In genomic region chr1:93255222-93256079, GRCh38 we compare ENCODE assay signal across 13 cellular contexts.
DNase-seq lines count a peak whose midpoint lies in the region; ATAC-seq and TF ChIP-seq lines count a peak whose summit lies in the region.
"Had no signal": no experiment of that assay in that cellular context is flagged by ENCODE, and none has a peak within 500 bp of the region (broad histone marks: within the 10 kb centered on the region; RNA-seq: fewer than 3 reads in every experiment).

No MANE protein-coding gene starts in this region.

- ATAC-seq in gastrocnemius medialis = no peak
- ATAC-seq: mucosa of descending colon; stimulated activated memory B cell treated with anti-CD40 and anti-IgM and Interleukin-4, amounts not matched to agents 10 μg/mL and 1 μg/mL and 100 μg/mL, for 72 hours had no signal

- intact Hi-C loops in esophagus muscularis mucosa (cut with DNase I) (no loop called here), gastrocnemius medialis (cut with DNase I; ENCODE audit: low total_unique reads) (no loop called here)

- DNase-seq in AG08396 (ENCODE audit: low spot score) (peak; percentile 69), HS-27A (ENCODE audit: low read depth) (peak; percentile 82), astrocyte of the cerebellum (ENCODE audit: low read depth) (peak; percentile 45), iris pigment epithelial cell (ENCODE audit: low read depth) (peak; percentile 89), NCI-H526 treated with DMSO at 0.1 percent for 48 hours (lab: John Stamatoyannopoulos, UW) (no peak), esophagus muscularis mucosa (ENCODE audit: extremely low spot score) (no peak), NCI-H2081 (lab: John Stamatoyannopoulos, UW) (no peak), gastrocnemius medialis (no peak)
- DNase-seq: activated CD4-positive, alpha-beta T cell treated with anti-CD3 and anti-CD28 coated beads, Interleukin-2, amount 10 ng/mL, durations not matched to agents 24 days and 14 days; C1 segment of cervical spinal cord; MM.1S; mucosa of descending colon had no signal

- peaks cover 0 to 3% (median 0%) of the 10 kb centered on the region in 4 donors for H3K9me3 ChIP-seq in esophagus muscularis mucosa
- no peaks in the 10 kb centered on the region for H3K9me3 ChIP-seq in gastrocnemius medialis
- H3K9me3 ChIP-seq: mucosa of descending colon had no signal

- no peaks in the 10 kb centered on the region for H3K27me3 ChIP-seq in esophagus muscularis mucosa
- no peaks in the 10 kb centered on the region for H3K27me3 ChIP-seq in gastrocnemius medialis

- peaks cover 0 to 9% (median 0%) of the 10 kb centered on the region in 4 donors for H3K36me3 ChIP-seq in esophagus muscularis mucosa
- H3K36me3 ChIP-seq in gastrocnemius medialis = peaks cover 0 to 17% of the 10 kb centered on the region in 2 donors

- TF ChIP-seq CTCF in astrocyte of the cerebellum (IDR thresholded peaks at IDR 0.05; ENCODE audit: low read depth, low read length, missing control alignments) (no peak), esophagus muscularis mucosa (IDR thresholded peaks at IDR 0.05) (no peak), gastrocnemius medialis (IDR thresholded peaks at IDR 0.05 in 4 of 5, conservative IDR thresholded peaks at IDR 0.05 in 1 of 5) (no peak)

- no peak for TF ChIP-seq POLR2A in esophagus muscularis mucosa (IDR thresholded peaks at IDR 0.05; ENCODE audit: low read depth)
- TF ChIP-seq POLR2A in gastrocnemius medialis (IDR thresholded peaks at IDR 0.05) = no peak

- H3K27ac ChIP-seq in esophagus muscularis mucosa (replicated peaks in 1 of 4) (no peak overlapping the region), gastrocnemius medialis (no peak overlapping the region)

- in situ Hi-C loops in astrocyte of the cerebellum (cut with HindIII; ENCODE audit: low sequenced_read_pairs) (no loop called here), gastrocnemius medialis (cut with MboI; ENCODE audit: low sequenced_read_pairs in 4 of 4) (no loop called here)

- no peak overlapping the region for H3K4me3 ChIP-seq in astrocyte of the cerebellum (ENCODE audit: low read depth, low read length)
- no peak overlapping the region for H3K4me3 ChIP-seq in esophagus muscularis mucosa
- no peak overlapping the region for H3K4me3 ChIP-seq in gastrocnemius medialis
- H3K4me3 ChIP-seq: mucosa of descending colon had no signal

- TF ChIP-seq EP300 in esophagus muscularis mucosa (IDR thresholded peaks at IDR 0.05) = no peak

- H3K4me1 ChIP-seq in esophagus muscularis mucosa = no peaks in the 10 kb centered on the region
- H3K4me1 ChIP-seq in gastrocnemius medialis = no peaks in the 10 kb centered on the region

- WGBS in esophagus muscularis mucosa = 80% methylated on average over 8 of the region's 8 CpGs

Comparison
In these comparisons a context has a peak if more than half of its experiments do, and no peak if none do; other contexts are left out.
1. DNase-seq: peak in AG08396 (single experiment), HS-27A (single experiment), astrocyte of the cerebellum (single experiment) and iris pigment epithelial cell (single experiment); none in NCI-H526 treated with DMSO at 0.1 percent for 48 hours (single experiment), esophagus muscularis mucosa (single experiment), NCI-H2081 (0 of 2) and gastrocnemius medialis (0 of 2).